ENCODE assay signal across 18 cellular contexts in the genomic region with DNA sequence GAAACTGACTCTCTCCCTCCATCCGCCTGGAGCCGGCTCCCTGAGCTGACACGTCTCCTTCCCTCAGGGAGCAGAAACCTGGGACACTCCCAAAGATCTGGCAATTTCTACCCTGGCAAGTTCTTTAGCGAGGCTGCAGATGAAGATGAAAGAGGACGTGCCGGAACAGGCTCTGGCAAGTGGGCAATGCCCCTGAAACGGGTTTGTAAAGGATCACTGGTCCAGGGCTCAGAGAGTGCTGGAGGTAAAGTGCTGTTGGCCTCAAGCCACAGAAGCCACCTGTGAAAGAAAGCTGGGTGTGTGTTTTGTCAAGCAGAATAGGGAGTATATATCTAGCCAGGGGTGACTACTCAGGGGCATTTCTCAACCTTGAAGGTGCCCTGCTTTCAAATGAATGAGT.
"Had no signal": no experiment of that assay in that cellular context is flagged by ENCODE, and none has a peak within 500 bp of the region (broad histone marks: within the 10 kb centered on the region; RNA-seq: fewer than 3 reads in every experiment).

No MANE protein-coding gene starts in this region.

- H3K4me1 ChIP-seq: lower lobe of right lung, parathyroid adenoma had no signal

- H3K4me3 ChIP-seq: coronary artery, lower lobe of right lung, thoracic aorta had no signal

- DNase-seq: activated CD4-positive, alpha-beta T cell treated with anti-CD3 and anti-CD28 coated beads, Interleukin-2, amount 10 ng/mL, durations not matched to agents 7 days and 5 days; activated CD8-positive, alpha-beta memory T cell treated with anti-CD3 and anti-CD28 coated beads for 24 hours; activated naive CD4-positive, alpha-beta T cell treated with anti-CD3 and anti-CD28 coated beads, Interleukin-2, amount 10 ng/mL, durations not matched to agents 7 days and 5 days; activated T-cell treated with anti-CD3 and anti-CD28 coated beads for 4 hours; central memory CD4-positive, alpha-beta T cell; effector CD4-positive, alpha-beta T cell; hypothalamus; lower lobe of right lung; naive B cell; retina; stimulated activated CD4-positive, alpha-beta T cell treated with anti-CD3 and anti-CD28 coated beads, Interleukin-15, amount 100 ng/mL, for 24 hours; stimulated activated CD4-positive, alpha-beta T cell treated with anti-CD3 and anti-CD28 coated beads, Interleukin-4, amount 100 ng/mL, for 24 hours had no signal

- H3K36me3 ChIP-seq: lower lobe of right lung, thoracic aorta had no signal

- ATAC-seq: activated T-helper 17 cell treated with anti-CD3 and anti-CD28 coated beads, Interleukin-2, amount 50 U/mL, for 72 hours; lower lobe of right lung; WTC11 had no signal

- H3K27ac ChIP-seq: coronary artery, epithelial cell of prostate, lower lobe of right lung, parathyroid adenoma, thoracic aorta had no signal

- H3K9me3 ChIP-seq: lower lobe of right lung, thoracic aorta had no signal
